ENCODE assay signal across 8 cellular contexts in genomic region chr1:156504821-156505678, GRCh38. TPM values are rescaled to one million over a fixed set of nuclear protein-coding genes. Genes with fewer than 3 reads are reported as not detected.
A peak's percentile ranks its signal among the peaks of the same experiment; 100 is the strongest.
DNase-seq lines count a peak whose midpoint lies in the region; ATAC-seq, FAIRE-seq and TF ChIP-seq lines count a peak whose summit lies in the region.

No MANE protein-coding gene starts in this region.

- H3K9me3 ChIP-seq in ascending aorta (no peaks in the 10 kb centered on the region), right cardiac atrium (ENCODE audit: control insufficient read depth, low read length) (no peaks in the 10 kb centered on the region)

- ATAC-seq in HG02840 (IDR thresholded peaks at IDR 0.05; ENCODE audit: low FRiP score, unreplicated experiment) (peak; percentile 36), right cardiac atrium (peak; percentile 69 to 70)

- no peaks in the 10 kb centered on the region for H3K27me3 ChIP-seq in ascending aorta
- H3K27me3 ChIP-seq in right cardiac atrium (ENCODE audit: control insufficient read depth, insufficient read depth), result no peaks in the 10 kb centered on the region

- TF ChIP-seq POLR2A in GM10847 (IDR thresholded peaks at IDR 0.05; ENCODE audit: extremely low read depth, insufficient read length), result peak; percentile 34

- intact Hi-C loops in ascending aorta (cut with DNase I) (loop anchor here (1.0 to 10.0 kb wide), 4 partner anchors 48 to 380 kb away; partner anchors contain the start of genes CCT3 and TSACC), right cardiac atrium (cut with DNase I) (loop anchor here in 1 of 4 donors (5.0 kb wide), 1 partner anchor 43 kb away; no protein-coding TSS in a partner anchor)

- TF ChIP-seq CTCF in ascending aorta (IDR thresholded peaks at IDR 0.05), result no peak

- H3K27ac ChIP-seq in ascending aorta, result peak overlapping the region; percentile 99 to 100
- peak overlapping the region; percentile 87 for H3K27ac ChIP-seq in right cardiac atrium (ENCODE audit: low read length)

- H3K36me3 ChIP-seq in ascending aorta, result peaks cover 0 to 3% of the 10 kb centered on the region in 2 donors

- peak overlapping the region; percentile 37 to 56 for H3K4me3 ChIP-seq in ascending aorta
- peak overlapping the region; percentile 3 for H3K4me3 ChIP-seq in right cardiac atrium (ENCODE audit: low read length)

- DNase-seq in NCI-H1930 (lab: John Stamatoyannopoulos, UW) (peak; percentile 92 to 94), T-helper 22 cell (ENCODE audit: low read depth) (peak; percentile 99), ascending aorta (ENCODE audit: low spot score in 2 of 2) (peak; percentile 99 to 100), right cardiac atrium (peak; percentile 100), pulmonary artery endothelial cell (ENCODE audit: low read depth, low spot score) (peak; percentile 98), urothelium cell line (ENCODE audit: low spot score) (peak; percentile 95)

- peaks cover 34 to 57% of the 10 kb centered on the region in 2 donors for H3K4me1 ChIP-seq in ascending aorta
- H3K4me1 ChIP-seq in right cardiac atrium (ENCODE audit: control insufficient read depth, insufficient read depth, low read length), result peaks cover 21% of the 10 kb centered on the region

- 3% methylated on average over 45 of the region's 45 CpGs for WGBS in right cardiac atrium

- peak; percentile 9 for FAIRE-seq in urothelium cell line (lab: Jason Lieb, UNC)

RNA-seq across cellular contexts. Expression of gene MEF2D, which starts 4.5 kb away (rescaled TPM):
- 106 TPM for total RNA-seq in ascending aorta
- total RNA-seq in right cardiac atrium, result 10 to 100 TPM; 81.5 to 99.2 (median 89.6) TPM
- 53.0 TPM for polyA plus RNA-seq in right cardiac atrium
- 3.8 and 4.7 TPM in 2 replicates for total RNA-seq in pulmonary artery endothelial cell

Comparison
In these comparisons a context has a peak if more than half of its experiments do, and no peak if none do; other contexts are left out.
1. Peak in every context shown above with its lines: DNase-seq, ATAC-seq, H3K4me3 ChIP-seq and H3K27ac ChIP-seq.
2. RNA of gene MEF2D, which starts 4.5 kb away (total RNA-seq): 106 TPM in ascending aorta (single experiment) and 81.5 to 99.2 TPM in right cardiac atrium; 3.8 to 4.7 TPM in pulmonary artery endothelial cell; every median in the first group is over 10 times any median in the second.